19 cellular contexts compared by ENCODE assay signal in genomic region chrX:20159811-20160385, GRCh38. TPM values are rescaled to one million over a fixed set of nuclear protein-coding genes. Genes with fewer than 3 reads are reported as not detected.
"Had no signal": no experiment of that assay in that cellular context is flagged by ENCODE, and none has a peak within 500 bp of the region (broad histone marks: within the 10 kb centered on the region; RNA-seq: fewer than 3 reads in every experiment).

No MANE protein-coding gene starts in this region.

- H3K27ac Mint-ChIP-seq: endodermal cell, progenitor cell of endocrine pancreas, WTC11 had no signal

- ATAC-seq: activated naive CD4-positive, alpha-beta T cell treated with anti-CD3 and anti-CD28 coated beads, Interleukin-2, amount 50 U/mL, for 72 hours; left lobe of liver; natural killer cell; upper lobe of right lung; WTC11 had no signal

- H3K4me3 ChIP-seq: cardiac muscle cell, lung, spleen, upper lobe of right lung had no signal

- H3K4me3 Mint-ChIP-seq: endodermal cell, natural killer cell, WTC11 had no signal

- H3K27ac ChIP-seq: cardiac muscle cell, spleen, upper lobe of right lung had no signal

- H3K9me3 Mint-ChIP-seq: activated naive CD4-positive, alpha-beta T cell treated with anti-CD3 and anti-CD28 coated beads, Interleukin-2, amount 50 U/mL, for 72 hours; natural killer cell; WTC11 had no signal

- H3K36me3 Mint-ChIP-seq: natural killer cell had no signal

- H3K4me1 Mint-ChIP-seq: WTC11 had no signal

- H3K27me3 Mint-ChIP-seq: progenitor cell of endocrine pancreas had no signal

- H3K27me3 ChIP-seq: cardiac muscle cell, spleen, upper lobe of right lung had no signal

- DNase-seq: activated T-cell treated with anti-CD3 and anti-CD28 coated beads for 4 hours; amniotic stem cell; cortex of kidney; endodermal cell; kidney; midbrain; natural killer cell; spleen; stimulated activated CD4-positive, alpha-beta T cell treated with anti-CD3 and anti-CD28 coated beads, Interleukin-4, amount 100 ng/mL, for 1 hour; stimulated activated naive CD4-positive, alpha-beta T cell treated with Interleukin-2 at 50 U/mL for 16 hours; T1000; upper lobe of right lung had no signal

- H3K9me3 ChIP-seq: spleen, upper lobe of right lung had no signal

- H3K4me1 ChIP-seq: spleen, upper lobe of right lung had no signal

RNA-seq across cellular contexts. Expression of gene MAP7D2, which starts 43.2 kb away (rescaled TPM):
- total RNA-seq: fibroblast of villous mesenchyme had no signal
